Comparison of ENCODE assay signal across 25 cellular contexts in the genomic region with DNA sequence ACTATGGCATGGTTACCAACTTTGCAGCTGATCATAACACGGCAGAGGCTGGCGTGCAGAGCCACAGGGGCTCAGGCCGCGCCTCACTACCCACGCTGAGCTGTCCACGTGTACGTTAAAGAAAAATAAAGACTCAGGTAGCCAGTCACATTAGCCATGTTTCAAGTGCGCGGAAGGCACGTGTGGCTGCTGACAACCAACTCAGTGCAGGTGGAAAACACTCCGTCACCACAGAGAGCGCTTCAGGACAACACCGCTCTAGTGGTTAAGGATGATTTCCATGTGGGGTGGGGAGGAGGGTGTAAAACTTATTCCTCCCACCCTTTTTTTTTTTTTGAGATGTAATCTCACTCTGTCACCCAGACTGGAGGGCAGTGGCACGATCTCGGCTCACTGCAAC.
"Had no signal": no experiment of that assay in that cellular context is flagged by ENCODE, and none has a peak within 500 bp of the region (broad histone marks: within the 10 kb centered on the region; RNA-seq: fewer than 3 reads in every experiment).

No MANE protein-coding gene starts in this region.

- H3K9me3 ChIP-seq: esophagus squamous epithelium, mucosa of descending colon, ovary, right lobe of liver, testis had no signal

- H3K27me3 ChIP-seq: brain microvascular endothelial cell, esophagus squamous epithelium, ovary, right lobe of liver, testis had no signal

- H3K27ac Mint-ChIP-seq: activated CD4-positive, alpha-beta memory T cell treated with anti-CD3 and anti-CD28 coated beads, Interleukin-2, amount 10 ng/mL, durations not matched to agents 7 days and 5 days; activated CD8-positive, alpha-beta memory T cell treated with anti-CD3 and anti-CD28 coated beads, Interleukin-2, amount 10 ng/mL, durations not matched to agents 7 days and 5 days; activated T-helper 2 cell treated with anti-CD3 and anti-CD28 coated beads, Interferon-gamma antibody, Interleukin-2, Interleukin-4, amounts not matched to agents 10 μg/mL and 5 μg/mL and 100 μg/mL, durations not matched to agents 14 hours and 24 hours and 36 hours; memory B cell had no signal

- H3K4me3 Mint-ChIP-seq: activated CD4-positive, alpha-beta memory T cell treated with anti-CD3 and anti-CD28 coated beads, Interleukin-2, amount 10 ng/mL, durations not matched to agents 7 days and 5 days; activated CD8-positive, alpha-beta memory T cell treated with anti-CD3 and anti-CD28 coated beads, Interleukin-2, amount 10 ng/mL, durations not matched to agents 7 days and 5 days; memory B cell; naive B cell; stimulated activated memory B cell treated with anti-CD40 and anti-IgM and Interleukin-4, amounts not matched to agents 10 μg/mL and 1 μg/mL and 100 μg/mL, for 72 hours had no signal

- H3K27me3 Mint-ChIP-seq: activated CD4-positive, alpha-beta memory T cell treated with anti-CD3 and anti-CD28 coated beads, Interleukin-2, amount 10 ng/mL, durations not matched to agents 7 days and 5 days; memory B cell; naive B cell had no signal

- ATAC-seq: activated CD8-positive, alpha-beta memory T cell treated with anti-CD3 and anti-CD28 coated beads, Interleukin-2, amount 10 ng/mL, durations not matched to agents 7 days and 5 days; left lobe of liver; mucosa of descending colon; right lobe of liver; stimulated activated memory B cell treated with anti-CD40 and anti-IgM and Interleukin-4, amounts not matched to agents 10 μg/mL and 1 μg/mL and 100 μg/mL, for 72 hours had no signal

- H3K4me3 ChIP-seq: esophagus squamous epithelium, mucosa of descending colon, ovary, right lobe of liver, SK-N-MC, smooth muscle cell, testis had no signal

- H3K27ac ChIP-seq: brain microvascular endothelial cell, ovary, right lobe of liver, SK-N-MC, testis had no signal

- H3K36me3 Mint-ChIP-seq: activated CD8-positive, alpha-beta memory T cell treated with anti-CD3 and anti-CD28 coated beads, Interleukin-2, amount 10 ng/mL, durations not matched to agents 7 days and 5 days; memory B cell; naive B cell; stimulated activated memory B cell treated with anti-CD40 and anti-IgM and Interleukin-4, amounts not matched to agents 10 μg/mL and 1 μg/mL and 100 μg/mL, for 72 hours had no signal

- DNase-seq: activated CD4-positive, alpha-beta memory T cell treated with anti-CD3 and anti-CD28 coated beads, Interleukin-2, amount 10 ng/mL, durations not matched to agents 7 days and 5 days; activated CD4-positive, alpha-beta T cell treated with anti-CD3 and anti-CD28 coated beads for 48 hours; activated CD4-positive, CD25-positive, alpha-beta regulatory T cell; activated CD8-positive, alpha-beta memory T cell treated with anti-CD3 and anti-CD28 coated beads, Interleukin-2, amount 10 ng/mL, durations not matched to agents 7 days and 5 days; activated naive CD4-positive, alpha-beta T cell treated with Interleukin-2 at 50 U/mL for 16 hours; anterior cingulate cortex; brain microvascular endothelial cell; cerebellar nuclear complex; effector CD4-positive, alpha-beta T cell; esophagus squamous epithelium; foreskin fibroblast; hypothalamus; mucosa of descending colon; naive B cell; ovary; right lobe of liver; stimulated activated CD4-positive, alpha-beta T cell treated with anti-CD3 and anti-CD28 coated beads, Interleukin-4, amount 100 ng/mL, for 4 hours; T1000; testis had no signal

- H3K36me3 ChIP-seq: ovary had no signal

- H3K9me3 Mint-ChIP-seq: activated CD4-positive, alpha-beta memory T cell treated with anti-CD3 and anti-CD28 coated beads, Interleukin-2, amount 10 ng/mL, durations not matched to agents 7 days and 5 days; activated T-helper 2 cell treated with anti-CD3 and anti-CD28 coated beads, Interferon-gamma antibody, Interleukin-2, Interleukin-4, amounts not matched to agents 10 μg/mL and 5 μg/mL and 100 μg/mL, durations not matched to agents 14 hours and 24 hours and 36 hours; memory B cell; naive B cell; stimulated activated memory B cell treated with anti-CD40 and anti-IgM and Interleukin-4, amounts not matched to agents 10 μg/mL and 1 μg/mL and 100 μg/mL, for 72 hours had no signal
